ENCODE assay signal across 10 cellular contexts in genomic region chr16:66342294-66342900, GRCh38. TPM values are rescaled to one million over a fixed set of nuclear protein-coding genes. Genes with fewer than 3 reads are reported as not detected.
DNase-seq lines count a peak whose midpoint lies in the region; ATAC-seq and TF ChIP-seq lines count a peak whose summit lies in the region.
"Had no signal": no experiment of that assay in that cellular context is flagged by ENCODE, and none has a peak within 500 bp of the region (broad histone marks: within the 10 kb centered on the region; RNA-seq: fewer than 3 reads in every experiment).

No MANE protein-coding gene starts in this region.

- no peak overlapping the region for H3K4me3 ChIP-seq in retinal pigment epithelial cell (ENCODE audit: low read length)
- H3K4me3 ChIP-seq in MG63: no peak overlapping the region
- no peak overlapping the region for H3K4me3 ChIP-seq in naive thymus-derived CD4-positive, alpha-beta T cell (ENCODE audit: low read length)
- H3K4me3 ChIP-seq: BLaER1 treated with 17β-estradiol and CSF1 and Interleukin-3, amounts not matched to agents 10 nM and 100 nM had no signal

- peak; percentile 89 for TF ChIP-seq CTCF in retinal pigment epithelial cell (conservative IDR thresholded peaks at IDR 0.05; ENCODE audit: low read depth, low read length)

- H3K4me3 Mint-ChIP-seq in naive thymus-derived CD4-positive, alpha-beta T cell: no peak overlapping the region

- intact Hi-C loops in naive thymus-derived CD4-positive, alpha-beta T cell (cut with micrococcal nuclease): no loop called here

- no peak overlapping the region for H3K27ac ChIP-seq in naive thymus-derived CD4-positive, alpha-beta T cell (ENCODE audit: low read depth, low read length)
- H3K27ac ChIP-seq: BLaER1 treated with 17β-estradiol and CSF1 and Interleukin-3, amounts not matched to agents 10 nM and 100 nM had no signal

- peaks cover 0 to 5% (median 0%) of the 10 kb centered on the region in 11 donors for H3K9me3 Mint-ChIP-seq in naive thymus-derived CD4-positive, alpha-beta T cell

- H3K27me3 ChIP-seq in MG63: no peaks in the 10 kb centered on the region
- no peaks in the 10 kb centered on the region for H3K27me3 ChIP-seq in naive thymus-derived CD4-positive, alpha-beta T cell (ENCODE audit: control insufficient read depth in 2 of 2, insufficient read depth in 2 of 2, low read length in 2 of 2)
- H3K27me3 ChIP-seq: BLaER1 treated with 17β-estradiol and CSF1 and Interleukin-3, amounts not matched to agents 10 nM and 100 nM had no signal

- no peaks in the 10 kb centered on the region for H3K4me1 Mint-ChIP-seq in naive thymus-derived CD4-positive, alpha-beta T cell

- no peaks in the 10 kb centered on the region for H3K4me1 ChIP-seq in naive thymus-derived CD4-positive, alpha-beta T cell (ENCODE audit: control insufficient read depth in 2 of 2, insufficient read depth in 2 of 2, low read length in 2 of 2)

- peaks cover 9 to 35% (median 24%) of the 10 kb centered on the region in 5 donors for H3K27me3 Mint-ChIP-seq in naive thymus-derived CD4-positive, alpha-beta T cell

- CTCF ChIA-PET in naive thymus-derived CD4-positive, alpha-beta T cell (lab: Charles Lee): interaction anchor here (0.6 kb wide), 1 partner anchor 472 kb away, joined by 3 read pairs; no protein-coding TSS in a partner anchor

- no peaks in the 10 kb centered on the region for H3K9me3 ChIP-seq in MG63
- H3K9me3 ChIP-seq in naive thymus-derived CD4-positive, alpha-beta T cell (ENCODE audit: control insufficient read depth in 2 of 3, low read length in 3 of 3): no peaks in the 10 kb centered on the region

- peaks cover 0 to 3% (median 0%) of the 10 kb centered on the region in 5 donors for H3K36me3 Mint-ChIP-seq in naive thymus-derived CD4-positive, alpha-beta T cell

- H3K27ac Mint-ChIP-seq in naive thymus-derived CD4-positive, alpha-beta T cell: no peak overlapping the region

- peak; percentile 27 for DNase-seq in NCI-H748 (lab: John Stamatoyannopoulos, UW; ENCODE audit: unreplicated experiment)
- no peak for DNase-seq in NCI-H748 treated with DMSO at 0.1 percent for 48 hours (lab: John Stamatoyannopoulos, UW)
- DNase-seq in NCI-H1694 treated with DMSO at 0.1 percent for 48 hours (lab: John Stamatoyannopoulos, UW): peak; percentile 30
- DNase-seq in dermis blood vessel endothelial cell: peak; percentile 72
- DNase-seq in retinal pigment epithelial cell (ENCODE audit: low read depth): no peak
- DNase-seq in MG63: no peak
- no peak for DNase-seq in cortex of kidney (lab: John Stamatoyannopoulos, UW)
- DNase-seq in naive thymus-derived CD4-positive, alpha-beta T cell: no peak

- ATAC-seq in naive thymus-derived CD4-positive, alpha-beta T cell: no peak

- POLR2A ChIA-PET in naive thymus-derived CD4-positive, alpha-beta T cell (lab: Charles Lee): no interaction called here

- no peaks in the 10 kb centered on the region for H3K36me3 ChIP-seq in MG63
- H3K36me3 ChIP-seq in naive thymus-derived CD4-positive, alpha-beta T cell (ENCODE audit: control insufficient read depth in 2 of 3, insufficient read depth in 3 of 3, low read length in 3 of 3): no peaks in the 10 kb centered on the region
- H3K36me3 ChIP-seq: BLaER1 treated with 17β-estradiol and CSF1 and Interleukin-3, amounts not matched to agents 10 nM and 100 nM had no signal

RNA-seq across cellular contexts. Expression of gene CDH5, which starts 24.1 kb away (rescaled TPM):
- total RNA-seq in dermis blood vessel endothelial cell: 713 and 795 TPM in 2 replicates
- total RNA-seq in MG63 (2014; rRNA removed; shearing (Covaris generic); ENCODE audit: low replicate concordance): 0.20 and 1.8 TPM in 2 replicates
- total RNA-seq in naive thymus-derived CD4-positive, alpha-beta T cell: not detected
- polyA plus RNA-seq in naive thymus-derived CD4-positive, alpha-beta T cell: not detected
- total RNA-seq: T-helper 2 cell treated with Interferon-gamma antibody and Interleukin-4, amounts not matched to agents 100 ng/mL and 5 ng/mL, for 36 hours had no signal

Comparison
In these comparisons a context has a peak if more than half of its experiments do, and no peak if none do; other contexts are left out.
1. DNase-seq: peak in NCI-H748 (single experiment), NCI-H1694 treated with DMSO at 0.1 percent for 48 hours (single experiment) and dermis blood vessel endothelial cell (single experiment); none in NCI-H748 treated with DMSO at 0.1 percent for 48 hours (single experiment), retinal pigment epithelial cell (single experiment), MG63 (single experiment), cortex of kidney (single experiment) and naive thymus-derived CD4-positive, alpha-beta T cell (0 of 9).
2. RNA of gene CDH5, which starts 24.1 kb away (total RNA-seq): 713 to 795 TPM in dermis blood vessel endothelial cell; 0.20 to 1.8 TPM in MG63 and not detected in naive thymus-derived CD4-positive, alpha-beta T cell; every median in the first group is over 100 times any median in the second.